ENCODE assay signal across 8 cellular contexts in genomic region chr12:54191550-54192022, GRCh38. TPM values are rescaled to one million over a fixed set of nuclear protein-coding genes. Genes with fewer than 3 reads are reported as not detected.
A peak's percentile ranks its signal among the peaks of the same experiment; 100 is the strongest.
DNase-seq lines count a peak whose midpoint lies in the region; ATAC-seq and TF ChIP-seq lines count a peak whose summit lies in the region.

No MANE protein-coding gene starts in this region.

- H2AFZ ChIP-seq in SK-N-SH (ENCODE audit: low read depth) (peak overlapping the region; percentile 79), parathyroid adenoma (no peak overlapping the region)

- peaks cover 4 to 7% of the 10 kb centered on the region in 2 experiments for H3K36me3 ChIP-seq in SK-N-SH (replicated peaks in 1 of 2; ENCODE audit: control insufficient read depth in 1 of 2, insufficient read depth in 2 of 2, low read length in 1 of 2)
- no peaks in the 10 kb centered on the region for H3K36me3 ChIP-seq in parathyroid adenoma (ENCODE audit: control insufficient read depth, insufficient read depth, low read length)
- no peaks in the 10 kb centered on the region for H3K36me3 ChIP-seq in transverse colon

- H3K4me1 ChIP-seq in SK-N-SH (ENCODE audit: control insufficient read depth in 1 of 2, insufficient read depth in 2 of 2, low read depth in 1 of 2, low read length in 1 of 2) (peaks cover 17 to 50% of the 10 kb centered on the region in 2 experiments; a peak in 3 of 4 replicates), parathyroid adenoma (peaks cover 4% of the 10 kb centered on the region), transverse colon (peaks cover 0 to 15% (median 9%) of the 10 kb centered on the region in 4 donors)

- H3K9me3 Mint-ChIP-seq in activated naive CD4-positive, alpha-beta T cell treated with anti-CD3 and anti-CD28 coated beads for 36 hours = no peaks in the 10 kb centered on the region

- POLR2A ChIA-PET in SK-N-SH (lab: Yijun Ruan, JAX) = interaction anchor here (0.7 to 1.2 kb wide), 4 partner anchors 18 to 183 kb away, joined by 3 to 8 read pairs (median 4); partner anchors contain the start of genes HOXC5 and HOXC8

- no peak overlapping the region for H3K9ac ChIP-seq in SK-N-SH
- no peak overlapping the region for H3K9ac ChIP-seq in parathyroid adenoma

- H3K27ac ChIP-seq in SK-N-SH (ENCODE audit: low read depth in 2 of 2, low read length in 1 of 2) (no peak overlapping the region), parathyroid adenoma (no peak overlapping the region), transverse colon (no peak overlapping the region)

- TF ChIP-seq RAD21 in SK-N-SH (IDR thresholded peaks at IDR 0.05; ENCODE audit: low read length) = peak; percentile 94

- under 1% methylated on average over 14 of the region's 14 CpGs for WGBS in SK-N-SH (ENCODE audit: low lambda C conversion rate)
- 0% methylated on average over 2 to 14 of the region's 14 CpGs for WGBS in transverse colon (ENCODE audit: low coverage in 1 of 2), 2 donors

- TF ChIP-seq EP300 in SK-N-SH (IDR thresholded peaks at IDR 0.05; ENCODE audit: borderline replicate concordance in 1 of 2, low read depth in 1 of 2, low read length in 1 of 2) = no peak
- no peak for TF ChIP-seq EP300 in transverse colon (IDR thresholded peaks at IDR 0.05; ENCODE audit: low read depth)

- peaks cover 35% of the 10 kb centered on the region for H3K27me3 Mint-ChIP-seq in activated naive CD4-positive, alpha-beta T cell treated with anti-CD3 and anti-CD28 coated beads for 36 hours (ENCODE audit: low read depth)

- CTCF ChIA-PET in SK-N-SH (lab: Yijun Ruan, JAX) = interaction anchor here (0.6 to 19.6 kb wide), 23 partner anchors 10 to 205 kb away, joined by 3 to 568 read pairs (median 5); partner anchors contain the start of genes HOXC10, HOXC5, HOXC6 and HOXC8
- CTCF ChIA-PET in activated naive CD4-positive, alpha-beta T cell treated with anti-CD3 and anti-CD28 coated beads for 36 hours (lab: Charles Lee) = interaction anchor here (0.6 to 7.7 kb wide), 24 partner anchors 10 to 476 kb away, joined by 3 to 113 read pairs (median 4); partner anchors contain the start of genes COPZ1, HOXC10, HOXC4 and HOXC5

- H3K4me3 Mint-ChIP-seq in activated naive CD4-positive, alpha-beta T cell treated with anti-CD3 and anti-CD28 coated beads for 36 hours = no peak overlapping the region

- no peaks in the 10 kb centered on the region for H4K20me1 ChIP-seq in SK-N-SH (ENCODE audit: insufficient read depth)

- H3K27me3 ChIP-seq in SK-N-SH (ENCODE audit: insufficient read depth) (no peaks in the 10 kb centered on the region), parathyroid adenoma (ENCODE audit: control insufficient read depth, insufficient read depth, low read length) (no peaks in the 10 kb centered on the region), transverse colon (peaks cover 61% of the 10 kb centered on the region)

- peaks cover 16% of the 10 kb centered on the region for H3K4me1 Mint-ChIP-seq in activated naive CD4-positive, alpha-beta T cell treated with anti-CD3 and anti-CD28 coated beads for 36 hours (ENCODE audit: low read depth)

- TF ChIP-seq CTCF in SK-N-SH (IDR thresholded peaks at IDR 0.05) (peak; percentile 82), parathyroid adenoma (IDR thresholded peaks at IDR 0.05) (peak; percentile 73), transverse colon (IDR thresholded peaks at IDR 0.05) (peak; percentile 76 to 83 (median 79))

- no peaks in the 10 kb centered on the region for H3K9me3 ChIP-seq in SK-N-SH
- H3K9me3 ChIP-seq in parathyroid adenoma (ENCODE audit: control insufficient read depth, low read length) = no peaks in the 10 kb centered on the region
- H3K9me3 ChIP-seq in transverse colon = no peaks in the 10 kb centered on the region

- no peak overlapping the region for H3K27ac Mint-ChIP-seq in activated naive CD4-positive, alpha-beta T cell treated with anti-CD3 and anti-CD28 coated beads for 36 hours

- peaks cover 21% of the 10 kb centered on the region; the same call in 1 of the 2 replicates for H3K79me2 ChIP-seq in SK-N-SH (ENCODE audit: insufficient read depth)
- H3K79me2 ChIP-seq in parathyroid adenoma = no peaks in the 10 kb centered on the region

- TF ChIP-seq POLR2A in transverse colon (IDR thresholded peaks at IDR 0.05) = no peak

- H3K9me2 ChIP-seq in SK-N-SH = no peaks in the 10 kb centered on the region

- peaks cover 2% of the 10 kb centered on the region for H3K36me3 Mint-ChIP-seq in activated naive CD4-positive, alpha-beta T cell treated with anti-CD3 and anti-CD28 coated beads for 36 hours (ENCODE audit: low read depth)

- intact Hi-C loops in activated naive CD4-positive, alpha-beta T cell treated with anti-CD3 and anti-CD28 coated beads for 36 hours (cut with micrococcal nuclease) = loop anchor here (1.0 to 2.0 kb wide), 5 partner anchors 8 to 206 kb away; partner anchors contain the start of gene HOXC10
- intact Hi-C loops in transverse colon (cut with DNase I; ENCODE audit: low total_unique reads) = loop anchor here (5.0 kb wide), 2 partner anchors 159 to 184 kb away; partner anchors contain the start of genes HOXC5 and HOXC8

- ATAC-seq in GM18909 (IDR thresholded peaks at IDR 0.05; ENCODE audit: poor library complexity, unreplicated experiment) = peak; percentile 42

- H3F3A ChIP-seq in SK-N-SH (replicated peaks; ENCODE audit: insufficient read depth) = peaks cover 2% of the 10 kb centered on the region

- DNase-seq in AG08396 (ENCODE audit: low spot score) (peak; percentile 86), NCI-H1048 (lab: John Stamatoyannopoulos, UW) (peak; percentile 73), SK-N-SH (peak; percentile 83), glomerular visceral epithelial cell (ENCODE audit: extremely low spot score) (peak; percentile 88), transverse colon (peak; percentile 83)
- peak; percentile 84 for DNase-seq in activated naive CD4-positive, alpha-beta T cell treated with anti-CD3 and anti-CD28 coated beads for 36 hours

- in situ Hi-C loops in transverse colon (cut with MboI; ENCODE audit: low pct_ligation_motif_present in 1 of 4, low pct_unique_long_range_greater_than_20kb in 1 of 4, low sequenced_read_pairs in 3 of 4) = loop anchor here (5.0 to 25.0 kb wide), 5 partner anchors 164 to 479 kb away; partner anchors contain the start of genes HOXC6 (in 2 of the 4), CISTR (in 1 of the 4) and HOXC8 (in 1 of the 4)

- H3K4me3 ChIP-seq in SK-N-SH (ENCODE audit: low read depth in 2 of 2, low read length in 1 of 2) = peak overlapping the region in 1 of 2 experiments; percentile 46; a peak in 1 of 4 replicates
- no peak overlapping the region for H3K4me3 ChIP-seq in parathyroid adenoma (ENCODE audit: low read depth, low read length)
- H3K4me3 ChIP-seq in transverse colon = no peak overlapping the region

- H3K4me2 ChIP-seq in SK-N-SH (peak overlapping the region; percentile 47; the same call in 1 of the 2 replicates), parathyroid adenoma (ENCODE audit: low read length) (no peak overlapping the region)

TF ChIP-seq in SK-N-SH, 30 proteins besides CTCF, POLR2A, EP300 and RAD21:
- TF ChIP-seq ELF1 (IDR thresholded peaks at IDR 0.05) = no peak
- TF ChIP-seq CHD2 (IDR thresholded peaks at IDR 0.05; ENCODE audit: low read length, partially characterized antibody) = peak; percentile 72
- no peak for TF ChIP-seq EZH2phosphoT487 (IDR thresholded peaks at IDR 0.05; ENCODE audit: borderline replicate concordance, low read depth)
- no peak for TF ChIP-seq RCOR1 (IDR thresholded peaks at IDR 0.05; ENCODE audit: low read length)
- TF ChIP-seq NRF1 (IDR thresholded peaks at IDR 0.05; ENCODE audit: low read depth, low read length) = no peak
- no peak for TF ChIP-seq TCF12 (IDR thresholded peaks at IDR 0.05)
- TF ChIP-seq TAF1 (IDR thresholded peaks at IDR 0.05; ENCODE audit: borderline replicate concordance, low read depth, low read length) = 0 out of 2 replicates have a peak, but pooled peaks have one; percentile 25
- peak; percentile 88 for TF ChIP-seq SMC3 (IDR thresholded peaks at IDR 0.05; ENCODE audit: low read depth, low read length)
- TF ChIP-seq GABPA (IDR thresholded peaks at IDR 0.05; ENCODE audit: low read depth) = no peak
- TF ChIP-seq FOXJ3 (CRISPR knock-in tag; IDR thresholded peaks at IDR 0.05) = no peak
- no peak for TF ChIP-seq GATA2 (CRISPR knock-in tag; IDR thresholded peaks at IDR 0.05)
- TF ChIP-seq MEF2A (IDR thresholded peaks at IDR 0.05; ENCODE audit: borderline replicate concordance, low read depth) = no peak
- TF ChIP-seq IRF3 (IDR thresholded peaks at IDR 0.05; ENCODE audit: low read depth, low read length) = no peak
- TF ChIP-seq FOSL2 (IDR thresholded peaks at IDR 0.05; ENCODE audit: borderline replicate concordance, low read depth) = no peak
- TF ChIP-seq JUND (IDR thresholded peaks at IDR 0.05) = no peak
TF ChIP-seq in SK-N-SH: peak in this region for 3.

RNA-seq across cellular contexts. Expression of gene SMUG1, which starts 2.8 kb away (rescaled TPM):
- 61.3 and 78.4 TPM in 2 replicates for polyA plus RNA-seq in SK-N-SH (2012; rRNA removed)
- polyA plus RNA-seq in SK-N-SH (2012; cell fraction: cytosol; rRNA removed) = 42.3 and 50.3 TPM in 2 replicates
- polyA plus RNA-seq in SK-N-SH (2012; cell fraction: nucleus; rRNA removed) = 113 and 138 TPM in 2 replicates
- total RNA-seq in activated naive CD4-positive, alpha-beta T cell treated with anti-CD3 and anti-CD28 coated beads for 36 hours = 10 to 100 TPM; 18.2 to 19.7 TPM
- total RNA-seq in transverse colon = 10 to 100 TPM; 46.0 to 91.3 (median 50.1) TPM
